ENCODE assay signal across 8 cellular contexts in the genomic region with DNA sequence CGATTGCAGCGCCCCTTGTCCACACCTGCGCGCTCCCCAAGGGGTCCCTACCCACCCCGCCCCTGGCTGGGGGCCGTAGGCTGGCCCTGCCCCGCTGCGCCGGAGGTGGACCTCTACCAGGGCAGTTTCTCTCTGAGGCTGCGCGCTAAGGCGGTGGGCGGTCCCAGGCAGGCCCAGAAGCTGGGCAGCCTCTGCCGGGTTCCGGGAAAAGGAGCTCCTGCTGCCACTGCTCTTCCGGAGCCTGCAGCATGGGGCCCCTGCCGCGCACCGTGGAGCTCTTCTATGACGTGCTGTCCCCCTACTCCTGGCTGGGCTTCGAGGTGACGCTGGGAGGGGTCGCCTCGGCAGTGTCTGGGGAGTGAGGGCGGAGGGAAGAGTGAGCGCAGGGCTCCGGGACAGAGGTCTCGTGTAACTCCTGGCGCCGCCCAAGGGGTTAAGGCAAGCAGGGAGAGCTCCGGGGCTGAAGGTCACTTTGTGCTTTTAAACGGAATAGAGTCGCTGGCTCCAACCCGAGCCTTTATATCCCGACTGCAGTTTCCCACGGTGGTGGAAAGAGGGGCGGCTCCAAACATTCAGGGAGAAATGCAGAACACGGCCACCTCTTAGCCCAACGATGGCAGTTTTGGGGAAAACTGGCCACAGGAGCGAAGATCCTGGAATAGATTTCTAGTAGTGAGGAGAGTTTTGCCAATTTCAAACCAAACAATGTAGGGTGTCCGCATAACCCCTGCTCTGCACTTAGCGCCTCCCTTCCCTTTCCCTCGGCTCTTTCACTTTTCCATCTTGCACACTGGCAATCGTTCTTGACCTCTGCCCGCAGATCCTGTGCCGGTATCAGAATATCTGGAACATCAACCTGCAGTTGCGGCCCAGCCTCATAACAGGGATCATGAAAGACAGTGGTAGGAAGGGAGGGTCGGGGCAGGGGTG. TPM values are rescaled to one million over a fixed set of nuclear protein-coding genes. Genes with fewer than 3 reads are reported as not detected.
A peak's percentile ranks its signal among the peaks of the same experiment; 100 is the strongest.
DNase-seq lines count a peak whose midpoint lies in the region; ATAC-seq lines count a peak whose summit lies in the region.

TSS of gene GSTK1 (plus strand) at position 176 of the 930 bp plus-strand sequence. CDS start at position 249, 73 bp downstream.

- peak; percentile 83 for DNase-seq in NCI-H2227 (lab: John Stamatoyannopoulos, UW; ENCODE audit: unreplicated experiment)
- peak; percentile 74 to 75 for DNase-seq in activated CD4-positive, alpha-beta T cell treated with anti-CD3 and anti-CD28 coated beads for 24 hours (ENCODE audit: low read depth in 2 of 2)
- DNase-seq in cerebellum (ENCODE audit: low spot score) = peak; percentile 84
- DNase-seq in kidney glomerular epithelial cell (lab: John Stamatoyannopoulos, UW) = peak; percentile 63
- DNase-seq in stimulated activated CD4-positive, alpha-beta T cell treated with anti-CD3 and anti-CD28 coated beads, Interleukin-1b, Interleukin-23, amount 100 ng/mL, for 1 hour (ENCODE audit: low read depth in 2 of 2) = peak; percentile 34 to 54

- ATAC-seq in GM18520 (IDR thresholded peaks at IDR 0.05; ENCODE audit: unreplicated experiment) = peak; percentile 94
- ATAC-seq in HG03045 (IDR thresholded peaks at IDR 0.05; ENCODE audit: unreplicated experiment) = peak; percentile 98

- H2AFZ ChIP-seq in ACC112 (ENCODE audit: low read length, unreplicated experiment) = peak within 1 kb of the TSS; percentile 99

- peak within 1 kb of the TSS; percentile 25; the same call in 1 of the 2 replicates for H3K27ac ChIP-seq in ACC112 (ENCODE audit: low read depth, low read length)

- no peaks in the 10 kb centered on the region for H3K27me3 ChIP-seq in ACC112 (ENCODE audit: insufficient read depth, low read length)

- peaks cover 14% of the 10 kb centered on the region for H3K79me2 ChIP-seq in ACC112 (ENCODE audit: control insufficient read depth, insufficient read depth, low read length, unreplicated experiment)

- H3K4me3 ChIP-seq in ACC112 (ENCODE audit: low read depth, low read length) = peak within 1 kb of the TSS; percentile 96

- peaks cover 3% of the 10 kb centered on the region; the same call in 1 of the 2 replicates for H3K36me3 ChIP-seq in ACC112 (ENCODE audit: insufficient read depth, low read length)

- H3K4me1 ChIP-seq in ACC112 (ENCODE audit: control insufficient read depth, insufficient read depth, low read length, unreplicated experiment) = peaks cover 15% of the 10 kb centered on the region

RNA-seq across cellular contexts. Expression of gene GSTK1, which starts in this region (rescaled TPM):
- 27.5 TPM for total RNA-seq in cerebellum

Comparison
In these comparisons a context has a peak if more than half of its experiments do, and no peak if none do; other contexts are left out.
1. Peak in every context shown above with its lines: DNase-seq, ATAC-seq, H3K4me3 ChIP-seq and H3K27ac ChIP-seq.